ENCODE assay signal across 19 cellular contexts in genomic region chr16:3289998-3290673, GRCh38. TPM values are rescaled to one million over a fixed set of nuclear protein-coding genes. Genes with fewer than 3 reads are reported as not detected.
DNase-seq lines count a peak whose midpoint lies in the region; ATAC-seq and TF ChIP-seq lines count a peak whose summit lies in the region.
"Had no signal": no experiment of that assay in that cellular context is flagged by ENCODE, and none has a peak within 500 bp of the region (broad histone marks: within the 10 kb centered on the region; RNA-seq: fewer than 3 reads in every experiment).

No MANE protein-coding gene starts in this region.

- 96% methylated on average over 16 of the region's 16 CpGs for WGBS in HUES64
- 96 to 98% methylated on average over 9 to 16 of the region's 16 CpGs for WGBS in endodermal cell (ENCODE audit: insufficient coverage in 1 of 2, insufficient read length in 1 of 2), 2 experiments

- H3K27ac ChIP-seq in CD4-positive, CD25-positive, alpha-beta regulatory T cell (ENCODE audit: insufficient read depth, low read length, poor library complexity, severe bottlenecking), result no peak overlapping the region
- H3K27ac ChIP-seq in HUES64 (ENCODE audit: low read depth, low read length) (no peak overlapping the region), endodermal cell (ENCODE audit: low read depth, low read length) (no peak overlapping the region)
- no peak overlapping the region for H3K27ac ChIP-seq in naive thymus-derived CD4-positive, alpha-beta T cell (ENCODE audit: low read depth, low read length)
- H3K27ac ChIP-seq: PC-9 had no signal

- peak overlapping the region in 1 of 4 donors; percentile 32 for H3K4me3 Mint-ChIP-seq in CD4-positive, CD25-positive, alpha-beta regulatory T cell
- no peak overlapping the region for H3K4me3 Mint-ChIP-seq in endodermal cell
- H3K4me3 Mint-ChIP-seq in naive thymus-derived CD4-positive, alpha-beta T cell, result peak overlapping the region in 1 of 10 donors; percentile 11
- H3K4me3 Mint-ChIP-seq: CD4-positive, alpha-beta T cell had no signal

- H3K4me1 ChIP-seq in CD4-positive, CD25-positive, alpha-beta regulatory T cell (ENCODE audit: control insufficient read depth, insufficient read depth, low read length, poor library complexity, severe bottlenecking), result peaks cover under 1% of the 10 kb centered on the region
- H3K4me1 ChIP-seq in HUES64 (ENCODE audit: insufficient read depth, low read length) (peaks cover 7% of the 10 kb centered on the region; the same call in 1 of the 2 replicates), endodermal cell (ENCODE audit: control insufficient read depth, insufficient read depth, low read length) (no peaks in the 10 kb centered on the region)
- H3K4me1 ChIP-seq in naive thymus-derived CD4-positive, alpha-beta T cell (ENCODE audit: control insufficient read depth in 2 of 2, insufficient read depth in 2 of 2, low read length in 2 of 2), result peaks cover under 1 to 5% of the 10 kb centered on the region in 2 donors

- no peaks in the 10 kb centered on the region for H3K27me3 ChIP-seq in CD4-positive, CD25-positive, alpha-beta regulatory T cell (ENCODE audit: control insufficient read depth, insufficient read depth, low read length)
- no peaks in the 10 kb centered on the region for H3K27me3 ChIP-seq in HUES64 (ENCODE audit: insufficient read depth, low read length)
- no peaks in the 10 kb centered on the region for H3K27me3 ChIP-seq in endodermal cell (ENCODE audit: control insufficient read depth, insufficient read depth, low read length, poor library complexity, severe bottlenecking)
- no peaks in the 10 kb centered on the region for H3K27me3 ChIP-seq in naive thymus-derived CD4-positive, alpha-beta T cell (ENCODE audit: control insufficient read depth in 2 of 2, insufficient read depth in 2 of 2, low read length in 2 of 2)

- ATAC-seq in CD4-positive, CD25-positive, alpha-beta regulatory T cell (ENCODE audit: low read depth in 2 of 2), result no peak
- no peak for ATAC-seq in naive thymus-derived CD4-positive, alpha-beta T cell

- H3K27ac Mint-ChIP-seq in CD4-positive, CD25-positive, alpha-beta regulatory T cell, result no peak overlapping the region
- no peak overlapping the region for H3K27ac Mint-ChIP-seq in endodermal cell
- no peak overlapping the region for H3K27ac Mint-ChIP-seq in naive thymus-derived CD4-positive, alpha-beta T cell
- H3K27ac Mint-ChIP-seq: CD4-positive, alpha-beta T cell had no signal

- CTCF ChIA-PET in naive thymus-derived CD4-positive, alpha-beta T cell (lab: Charles Lee), result no interaction called here

- H3K36me3 ChIP-seq in CD4-positive, CD25-positive, alpha-beta regulatory T cell (ENCODE audit: control insufficient read depth, insufficient read depth, low read length), result peaks cover 74% of the 10 kb centered on the region
- H3K36me3 ChIP-seq in HUES64 (ENCODE audit: insufficient read depth, low read length), result peaks cover 81% of the 10 kb centered on the region
- peaks cover 88% of the 10 kb centered on the region for H3K36me3 ChIP-seq in endodermal cell (ENCODE audit: control insufficient read depth, insufficient read depth, low read length)
- H3K36me3 ChIP-seq in naive thymus-derived CD4-positive, alpha-beta T cell (ENCODE audit: control insufficient read depth in 2 of 3, insufficient read depth in 3 of 3, low read length in 3 of 3), result peaks cover 14 to 80% (median 39%) of the 10 kb centered on the region in 3 experiments

- peaks cover 5 to 26% (median 11%) of the 10 kb centered on the region in 4 donors for H3K4me1 Mint-ChIP-seq in CD4-positive, CD25-positive, alpha-beta regulatory T cell
- no peaks in the 10 kb centered on the region for H3K4me1 Mint-ChIP-seq in endodermal cell
- peaks cover 4 to 25% (median 16%) of the 10 kb centered on the region in 7 donors for H3K4me1 Mint-ChIP-seq in naive thymus-derived CD4-positive, alpha-beta T cell

- intact Hi-C loops in naive thymus-derived CD4-positive, alpha-beta T cell (cut with micrococcal nuclease), result loop anchor here in 1 of 2 donors (10.0 kb wide), 1 partner anchor 755 kb away; the partner anchor contains the start of genes CEMP1 and PDPK1

- H3K36me3 Mint-ChIP-seq in CD4-positive, CD25-positive, alpha-beta regulatory T cell, result peaks cover 71% of the 10 kb centered on the region
- peaks cover 97% of the 10 kb centered on the region for H3K36me3 Mint-ChIP-seq in endodermal cell (ENCODE audit: low read depth)
- peaks cover 32 to 91% (median 80%) of the 10 kb centered on the region in 5 donors for H3K36me3 Mint-ChIP-seq in naive thymus-derived CD4-positive, alpha-beta T cell

- POLR2A ChIA-PET in naive thymus-derived CD4-positive, alpha-beta T cell (lab: Charles Lee), result interaction anchor here (1.2 to 1.7 kb wide), 2 partner anchors 16 to 23 kb away, joined by 3 to 4 read pairs; no protein-coding TSS in a partner anchor

- no peaks in the 10 kb centered on the region for H3K27me3 Mint-ChIP-seq in CD4-positive, CD25-positive, alpha-beta regulatory T cell
- no peaks in the 10 kb centered on the region for H3K27me3 Mint-ChIP-seq in endodermal cell (ENCODE audit: insufficient read depth)
- H3K27me3 Mint-ChIP-seq in naive thymus-derived CD4-positive, alpha-beta T cell, result no peaks in the 10 kb centered on the region
- H3K27me3 Mint-ChIP-seq: CD4-positive, alpha-beta T cell had no signal

- H3K9ac ChIP-seq in HUES64 (ENCODE audit: low read depth, low read length) (no peak overlapping the region), endodermal cell (ENCODE audit: extremely low read depth, low read length, poor library complexity, severe bottlenecking) (no peak overlapping the region)

- peaks cover 0 to 72% (median 22%) of the 10 kb centered on the region in 7 donors for H3K9me3 Mint-ChIP-seq in CD4-positive, CD25-positive, alpha-beta regulatory T cell
- peaks cover 92% of the 10 kb centered on the region for H3K9me3 Mint-ChIP-seq in endodermal cell
- H3K9me3 Mint-ChIP-seq in naive thymus-derived CD4-positive, alpha-beta T cell, result peaks cover 4 to 96% (median 77%) of the 10 kb centered on the region in 11 donors

- H3K9me3 ChIP-seq in CD4-positive, CD25-positive, alpha-beta regulatory T cell (ENCODE audit: control insufficient read depth in 2 of 2, low read length in 2 of 2), result peaks cover 72 to 95% of the 10 kb centered on the region in 2 experiments
- peaks cover 76% of the 10 kb centered on the region for H3K9me3 ChIP-seq in HUES64 (ENCODE audit: insufficient read depth, low read depth, low read length)
- peaks cover 81% of the 10 kb centered on the region for H3K9me3 ChIP-seq in endodermal cell (ENCODE audit: control insufficient read depth, low read length)
- H3K9me3 ChIP-seq in naive thymus-derived CD4-positive, alpha-beta T cell (ENCODE audit: control insufficient read depth in 2 of 3, low read length in 3 of 3), result peaks cover 13 to 85% (median 45%) of the 10 kb centered on the region in 3 experiments

- TF ChIP-seq CTCF in endodermal cell (conservative IDR thresholded peaks at IDR 0.05), result no peak

- no peak for DNase-seq in CD4-positive, CD25-positive, alpha-beta regulatory T cell
- DNase-seq in endodermal cell, result no peak
- no peak for DNase-seq in naive thymus-derived CD4-positive, alpha-beta T cell
- DNase-seq in activated CD4-positive, alpha-beta T cell treated with anti-CD3 and anti-CD28 coated beads for 1 hour, result no peak
- DNase-seq in activated CD4-positive, alpha-beta T cell treated with anti-CD3 and anti-CD28 coated beads, Interleukin-2, amount 50 U/mL, for 4 hours, result no peak
- DNase-seq in OCI-M1 (lab: John Stamatoyannopoulos, UW), result no peak
- no peak for DNase-seq in stimulated activated CD8-positive, alpha-beta memory T cell treated with anti-CD3 and anti-CD28 coated beads, Interleukin-4, amount 100 ng/mL, for 48 hours
- DNase-seq: ACHN; AML-193; CD4-positive, alpha-beta T cell; DMS79; HCEC 1CT; NCI-H1930; NCI-H2171 treated with DMSO at 0.1 percent for 48 hours; NCI-H82; PC-9 had no signal

- H3K4me3 ChIP-seq in CD4-positive, CD25-positive, alpha-beta regulatory T cell (ENCODE audit: low read depth, low read length), result peak overlapping the region; percentile 13
- H3K4me3 ChIP-seq in HUES64 (ENCODE audit: low read length) (peak overlapping the region; percentile 5; the same call in 1 of the 2 replicates), endodermal cell (ENCODE audit: low read length) (peak overlapping the region; percentile 70)
- peak overlapping the region; percentile 0 for H3K4me3 ChIP-seq in naive thymus-derived CD4-positive, alpha-beta T cell (ENCODE audit: low read length)

RNA-seq across cellular contexts. Expression of gene ZNF263, which starts 6.8 kb away (rescaled TPM):
- 28.3 TPM for total RNA-seq in CD4-positive, CD25-positive, alpha-beta regulatory T cell
- 10 to 100 TPM; 39.1 to 47.1 (median 42.8) TPM for polyA plus RNA-seq in CD4-positive, CD25-positive, alpha-beta regulatory T cell
- 21.3 TPM for polyA plus RNA-seq in HUES64 (2013, experiment 1 of 2)
- 23.7 TPM for polyA plus RNA-seq in HUES64 (2013, experiment 2 of 2)
- total RNA-seq in endodermal cell, result 10 to 100 TPM; 25.3 to 31.6 TPM
- 32.9 TPM for polyA plus RNA-seq in endodermal cell (2013, experiment 1 of 2)
- 26.6 TPM for polyA plus RNA-seq in endodermal cell (2013, experiment 2 of 2)
- total RNA-seq in naive thymus-derived CD4-positive, alpha-beta T cell, result 10 to 100 TPM; 26.1 to 51.6 (median 36.9) TPM
- 10 to 100 TPM; 61.1 to 80.2 TPM for polyA plus RNA-seq in naive thymus-derived CD4-positive, alpha-beta T cell

RNA-seq across cellular contexts. Expression of gene TIGD7, which starts 15.1 kb away (rescaled TPM):
- total RNA-seq in CD4-positive, CD25-positive, alpha-beta regulatory T cell, result 3.1 TPM
- polyA plus RNA-seq in CD4-positive, CD25-positive, alpha-beta regulatory T cell, result 1 to 10 TPM; 3.1 to 6.2 (median 4.8) TPM
- polyA plus RNA-seq in HUES64 (2013, experiment 1 of 2), result 2.5 TPM
- 2.0 TPM for polyA plus RNA-seq in HUES64 (2013, experiment 2 of 2)
- total RNA-seq in endodermal cell, result 1 to 10 TPM; 2.8 to 5.9 TPM
- polyA plus RNA-seq in endodermal cell (2013, experiment 1 of 2), result 5.1 TPM
- 5.8 TPM for polyA plus RNA-seq in endodermal cell (2013, experiment 2 of 2)
- 10 to 100 TPM in 2 of 5 experiments, 1 to 10 TPM in 3; 4.9 to 18.4 (median 5.5) TPM for total RNA-seq in naive thymus-derived CD4-positive, alpha-beta T cell
- polyA plus RNA-seq in naive thymus-derived CD4-positive, alpha-beta T cell, result 1 to 10 TPM; 5.6 to 6.0 TPM

RNA-seq across cellular contexts. Expression of gene ZNF75A, which starts 15.2 kb away (rescaled TPM):
- 36.4 TPM for total RNA-seq in CD4-positive, CD25-positive, alpha-beta regulatory T cell
- 10 to 100 TPM; 15.7 to 25.9 (median 21.7) TPM for polyA plus RNA-seq in CD4-positive, CD25-positive, alpha-beta regulatory T cell
- polyA plus RNA-seq in HUES64 (2013, experiment 1 of 2), result 18.2 TPM
- 15.3 TPM for polyA plus RNA-seq in HUES64 (2013, experiment 2 of 2)
- total RNA-seq in endodermal cell, result 10 to 100 TPM; 23.0 to 44.0 TPM
- polyA plus RNA-seq in endodermal cell (2013, experiment 1 of 2), result 26.0 TPM
- 26.0 TPM for polyA plus RNA-seq in endodermal cell (2013, experiment 2 of 2)
- 10 to 100 TPM; 27.7 to 90.6 (median 53.4) TPM for total RNA-seq in naive thymus-derived CD4-positive, alpha-beta T cell
- polyA plus RNA-seq in naive thymus-derived CD4-positive, alpha-beta T cell, result 10 to 100 TPM; 31.0 to 35.1 TPM

RNA-seq across cellular contexts. Expression of gene MEFV, which starts 33.7 kb away (rescaled TPM):
- total RNA-seq in CD4-positive, CD25-positive, alpha-beta regulatory T cell, result not detected
- not detected for polyA plus RNA-seq in CD4-positive, CD25-positive, alpha-beta regulatory T cell
- not detected for polyA plus RNA-seq in HUES64 (2013, experiment 1 of 2)
- not detected for polyA plus RNA-seq in HUES64 (2013, experiment 2 of 2)
- total RNA-seq in endodermal cell, result not detected
- polyA plus RNA-seq in endodermal cell (2013, experiment 1 of 2), result not detected
- not detected for polyA plus RNA-seq in endodermal cell (2013, experiment 2 of 2)
- 10 to 100 TPM in 1 of 5 experiments, 1 to 10 TPM in 1, under 1 TPM in 2, not detected in 1; 0.38 to 38.1 (median 2.4) TPM for total RNA-seq in naive thymus-derived CD4-positive, alpha-beta T cell
- under 1 TPM in 1 of 2 donors, not detected in 1; 0.18 TPM for polyA plus RNA-seq in naive thymus-derived CD4-positive, alpha-beta T cell
- total RNA-seq: NCI-H460, PC-9, SK-MEL-5 had no signal

RNA-seq across cellular contexts. Expression of gene ZNF200, which starts 55.2 kb away (rescaled TPM):
- 12.8 TPM for total RNA-seq in CD4-positive, CD25-positive, alpha-beta regulatory T cell
- polyA plus RNA-seq in CD4-positive, CD25-positive, alpha-beta regulatory T cell, result 10 to 100 TPM; 15.3 to 24.5 (median 19.5) TPM
- 10.6 TPM for polyA plus RNA-seq in HUES64 (2013, experiment 1 of 2)
- 9.1 TPM for polyA plus RNA-seq in HUES64 (2013, experiment 2 of 2)
- 10 to 100 TPM; 11.2 TPM for total RNA-seq in endodermal cell
- polyA plus RNA-seq in endodermal cell (2013, experiment 1 of 2), result 11.4 TPM
- 10.4 TPM for polyA plus RNA-seq in endodermal cell (2013, experiment 2 of 2)
- 10 to 100 TPM in 3 of 5 experiments, 1 to 10 TPM in 2; 4.8 to 33.3 (median 16.6) TPM for total RNA-seq in naive thymus-derived CD4-positive, alpha-beta T cell
- 10 to 100 TPM; 12.3 to 20.2 TPM for polyA plus RNA-seq in naive thymus-derived CD4-positive, alpha-beta T cell

Comparison
In these comparisons a context has a peak if more than half of its experiments do, and no peak if none do; other contexts are left out.
1. H3K4me3 ChIP-seq: peak in every context shown above with its lines; median percentile 70 in endodermal cell; 13 in CD4-positive, CD25-positive, alpha-beta regulatory T cell; 5 in HUES64; 0 in naive thymus-derived CD4-positive, alpha-beta T cell.